In genomic region chr2:99905025-99905424, GRCh38 we compare ENCODE assay signal across 34 cellular contexts.
"Had no signal": no experiment of that assay in that cellular context is flagged by ENCODE, and none has a peak within 500 bp of the region (broad histone marks: within the 10 kb centered on the region; RNA-seq: fewer than 3 reads in every experiment).

No MANE protein-coding gene starts in this region.

- H3K27me3 Mint-ChIP-seq: activated B cell treated with CpG ODN at 0.5 μM for 24 hours; activated CD4-positive, alpha-beta memory T cell treated with anti-CD3 and anti-CD28 coated beads for 36 hours; activated CD4-positive, alpha-beta T cell treated with anti-CD3 and anti-CD28 coated beads, Interleukin-2, amount 10 ng/mL, durations not matched to agents 24 days and 14 days; activated CD8-positive, alpha-beta T cell treated with anti-CD3 and anti-CD28 coated beads for 36 hours; activated naive CD8-positive, alpha-beta T cell treated with anti-CD3 and anti-CD28 coated beads for 36 hours had no signal

- ATAC-seq: activated CD8-positive, alpha-beta T cell treated with anti-CD3 and anti-CD28 coated beads for 36 hours; activated naive CD4-positive, alpha-beta T cell treated with anti-CD3 and anti-CD28 coated beads, Interleukin-2, amount 50 U/mL, for 72 hours; activated T-cell treated with anti-CD3 and anti-CD28 coated beads, Interleukin-2, amount 50 U/mL, for 4 hours; activated T-cell treated with anti-CD3 and anti-CD28 coated beads, Interleukin-2, amount 50 U/mL, for 72 hours; activated T-helper 17 cell treated with anti-CD3 and anti-CD28 coated beads, Interleukin-2, amount 50 U/mL, for 72 hours; body of pancreas had no signal

- DNase-seq: activated B cell treated with CpG ODN at 0.5 μM for 24 hours; activated CD4-positive, alpha-beta memory T cell treated with anti-CD3 and anti-CD28 coated beads for 36 hours; activated CD4-positive, alpha-beta T cell treated with anti-CD3 and anti-CD28 coated beads for 4 hours; activated CD4-positive, alpha-beta T cell treated with anti-CD3 and anti-CD28 coated beads, Interleukin-2, amount 10 ng/mL, durations not matched to agents 24 days and 14 days; activated CD4-positive, alpha-beta T cell treated with anti-CD3 and anti-CD28 coated beads, Interleukin-2, amount 50 U/mL, for 1 hour; activated CD4-positive, alpha-beta T cell treated with anti-CD3 and anti-CD28 coated beads, Interleukin-2, amount 50 U/mL, for 4 hours; activated CD4-positive, CD25-positive, alpha-beta regulatory T cell treated with anti-CD3 and anti-CD28 coated beads, Interleukin-2, amount 50 U/mL, for 72 hours; activated CD8-positive, alpha-beta memory T cell treated with anti-CD3 and anti-CD28 coated beads, Interleukin-2, amount 50 U/mL, for 4 hours; activated CD8-positive, alpha-beta T cell treated with anti-CD3 and anti-CD28 coated beads for 36 hours; activated effector memory CD4-positive, alpha-beta T cell treated with anti-CD3 and anti-CD28 coated beads, Interleukin-2, amount 50 U/mL, for 16 hours; activated gamma-delta T cell treated with Interleukin-2 at 50 U/mL for 16 hours; activated naive CD4-positive, alpha-beta T cell; activated naive CD4-positive, alpha-beta T cell treated with anti-CD3 and anti-CD28 coated beads for 36 hours; activated naive CD4-positive, alpha-beta T cell treated with anti-CD3 and anti-CD28 coated beads, Interleukin-2, amount 50 U/mL, for 16 hours; activated naive CD8-positive, alpha-beta T cell treated with anti-CD3 and anti-CD28 coated beads for 36 hours; activated T-cell treated with anti-CD3 and anti-CD28 coated beads for 4 hours; activated T-cell treated with anti-CD3 and anti-CD28 coated beads, Interleukin-2, amount 50 U/mL, for 1 hour; activated T-cell treated with anti-CD3 and anti-CD28 coated beads, Interleukin-2, amount 50 U/mL, for 4 hours; activated T-cell treated with anti-CD3 and anti-CD28 coated beads, Interleukin-2, amount 50 U/mL, for 72 hours; adrenal gland; amniotic stem cell; body of pancreas; brain microvascular endothelial cell; central memory CD4-positive, alpha-beta T cell; T-helper 1 cell; T-helper 2 cell; T-helper 9 cell had no signal

- H3K27ac Mint-ChIP-seq: activated CD4-positive, alpha-beta memory T cell treated with anti-CD3 and anti-CD28 coated beads for 36 hours; activated CD4-positive, alpha-beta T cell treated with anti-CD3 and anti-CD28 coated beads, Interleukin-2, amount 10 ng/mL, durations not matched to agents 24 days and 14 days; activated CD8-positive, alpha-beta T cell treated with anti-CD3 and anti-CD28 coated beads for 36 hours; activated naive CD4-positive, alpha-beta T cell treated with anti-CD3 and anti-CD28 coated beads for 36 hours; activated naive CD4-positive, alpha-beta T cell treated with anti-CD3 and anti-CD28 coated beads, Interleukin-2, amount 50 U/mL, for 72 hours; activated naive CD8-positive, alpha-beta T cell treated with anti-CD3 and anti-CD28 coated beads for 36 hours; activated T-cell treated with anti-CD3 and anti-CD28 coated beads, Interleukin-2, amount 50 U/mL, for 72 hours; activated T-helper 1 cell treated with anti-CD3 and anti-CD28 coated beads, Interleukin-12 subunit alpha, Interleukin-12 subunit beta, Interleukin-2, Interleukin-4 antibody, amounts not matched to agents 30 ng/mL and 10 ng/mL and 1 ng/mL, durations not matched to agents 14 hours and 24 hours and 36 hours; activated T-helper 17 cell treated with anti-CD3 and anti-CD28 coated beads, Interleukin-2, amount 50 U/mL, for 72 hours; T-helper 1 cell treated with Interleukin-12 subunit alpha and Interleukin-12 subunit beta and Interleukin-4 antibody, amounts not matched to agents 30 μg/mL and 1 μg/mL, for 36 hours; T-helper 2 cell treated with Interferon-gamma antibody and Interleukin-4, amounts not matched to agents 5 μg/mL and 100 μg/mL, for 36 hours had no signal

- H3K4me3 ChIP-seq: adrenal gland, body of pancreas, breast epithelium had no signal

- H3K36me3 ChIP-seq: adrenal gland, brain microvascular endothelial cell, breast epithelium had no signal

- H3K27ac ChIP-seq: adrenal gland, body of pancreas, brain microvascular endothelial cell, breast epithelium, VCaP had no signal

- H3K4me1 Mint-ChIP-seq: activated CD4-positive, alpha-beta T cell treated with anti-CD3 and anti-CD28 coated beads, Interleukin-2, amount 10 ng/mL, durations not matched to agents 24 days and 14 days; activated naive CD8-positive, alpha-beta T cell treated with anti-CD3 and anti-CD28 coated beads for 36 hours; activated T-helper 17 cell treated with anti-CD3 and anti-CD28 coated beads, Interleukin-2, amount 50 U/mL, for 72 hours had no signal

- H3K4me3 Mint-ChIP-seq: activated B cell treated with CpG ODN at 0.5 μM for 24 hours; activated CD4-positive, alpha-beta memory T cell treated with anti-CD3 and anti-CD28 coated beads for 36 hours; activated CD4-positive, alpha-beta T cell treated with anti-CD3 and anti-CD28 coated beads, Interleukin-2, amount 10 ng/mL, durations not matched to agents 24 days and 14 days; activated CD8-positive, alpha-beta T cell treated with anti-CD3 and anti-CD28 coated beads for 36 hours; activated naive CD4-positive, alpha-beta T cell treated with anti-CD3 and anti-CD28 coated beads for 36 hours; activated naive CD8-positive, alpha-beta T cell treated with anti-CD3 and anti-CD28 coated beads for 36 hours; activated T-cell treated with anti-CD3 and anti-CD28 coated beads, Interleukin-2, amount 50 U/mL, for 4 hours; activated T-cell treated with anti-CD3 and anti-CD28 coated beads, Interleukin-2, amount 50 U/mL, for 72 hours; activated T-helper 1 cell treated with anti-CD3 and anti-CD28 coated beads, Interleukin-12 subunit alpha, Interleukin-12 subunit beta, Interleukin-2, Interleukin-4 antibody, amounts not matched to agents 30 ng/mL and 10 ng/mL and 1 ng/mL, durations not matched to agents 14 hours and 24 hours and 36 hours; activated T-helper 17 cell treated with anti-CD3 and anti-CD28 coated beads, Interleukin-2, amount 50 U/mL, for 72 hours; T-helper 1 cell treated with Interleukin-12 subunit alpha and Interleukin-12 subunit beta and Interleukin-4 antibody, amounts not matched to agents 30 μg/mL and 1 μg/mL, for 36 hours; T-helper 2 cell treated with Interferon-gamma antibody and Interleukin-4, amounts not matched to agents 5 μg/mL and 100 μg/mL, for 36 hours had no signal

- H3K27me3 ChIP-seq: adrenal gland, body of pancreas, brain microvascular endothelial cell, breast epithelium had no signal

- H3K9me3 Mint-ChIP-seq: activated B cell treated with CpG ODN at 0.5 μM for 24 hours; activated CD4-positive, alpha-beta memory T cell treated with anti-CD3 and anti-CD28 coated beads for 36 hours; activated CD4-positive, alpha-beta T cell treated with anti-CD3 and anti-CD28 coated beads, Interleukin-2, amount 10 ng/mL, durations not matched to agents 24 days and 14 days; activated CD8-positive, alpha-beta T cell treated with anti-CD3 and anti-CD28 coated beads for 36 hours; activated naive CD4-positive, alpha-beta T cell treated with anti-CD3 and anti-CD28 coated beads for 36 hours; activated naive CD4-positive, alpha-beta T cell treated with anti-CD3 and anti-CD28 coated beads, Interleukin-2, amount 50 U/mL, for 72 hours; activated naive CD8-positive, alpha-beta T cell treated with anti-CD3 and anti-CD28 coated beads for 36 hours; activated T-cell treated with anti-CD3 and anti-CD28 coated beads, Interleukin-2, amount 50 U/mL, for 4 hours; activated T-cell treated with anti-CD3 and anti-CD28 coated beads, Interleukin-2, amount 50 U/mL, for 72 hours; activated T-helper 1 cell treated with anti-CD3 and anti-CD28 coated beads, Interleukin-12 subunit alpha, Interleukin-12 subunit beta, Interleukin-2, Interleukin-4 antibody, amounts not matched to agents 30 ng/mL and 10 ng/mL and 1 ng/mL, durations not matched to agents 14 hours and 24 hours and 36 hours; activated T-helper 17 cell treated with anti-CD3 and anti-CD28 coated beads, Interleukin-2, amount 50 U/mL, for 72 hours; T-helper 1 cell treated with Interleukin-12 subunit alpha and Interleukin-12 subunit beta and Interleukin-4 antibody, amounts not matched to agents 30 μg/mL and 1 μg/mL, for 36 hours; T-helper 2 cell treated with Interferon-gamma antibody and Interleukin-4, amounts not matched to agents 5 μg/mL and 100 μg/mL, for 36 hours had no signal

- H3K9me3 ChIP-seq: adrenal gland, body of pancreas, breast epithelium had no signal

- H3K36me3 Mint-ChIP-seq: activated CD4-positive, alpha-beta memory T cell treated with anti-CD3 and anti-CD28 coated beads for 36 hours; activated naive CD4-positive, alpha-beta T cell treated with anti-CD3 and anti-CD28 coated beads, Interleukin-2, amount 50 U/mL, for 72 hours; activated naive CD8-positive, alpha-beta T cell treated with anti-CD3 and anti-CD28 coated beads for 36 hours had no signal

- H3K4me1 ChIP-seq: adrenal gland, breast epithelium had no signal
